12 cellular contexts compared by ENCODE assay signal in the genomic region with DNA sequence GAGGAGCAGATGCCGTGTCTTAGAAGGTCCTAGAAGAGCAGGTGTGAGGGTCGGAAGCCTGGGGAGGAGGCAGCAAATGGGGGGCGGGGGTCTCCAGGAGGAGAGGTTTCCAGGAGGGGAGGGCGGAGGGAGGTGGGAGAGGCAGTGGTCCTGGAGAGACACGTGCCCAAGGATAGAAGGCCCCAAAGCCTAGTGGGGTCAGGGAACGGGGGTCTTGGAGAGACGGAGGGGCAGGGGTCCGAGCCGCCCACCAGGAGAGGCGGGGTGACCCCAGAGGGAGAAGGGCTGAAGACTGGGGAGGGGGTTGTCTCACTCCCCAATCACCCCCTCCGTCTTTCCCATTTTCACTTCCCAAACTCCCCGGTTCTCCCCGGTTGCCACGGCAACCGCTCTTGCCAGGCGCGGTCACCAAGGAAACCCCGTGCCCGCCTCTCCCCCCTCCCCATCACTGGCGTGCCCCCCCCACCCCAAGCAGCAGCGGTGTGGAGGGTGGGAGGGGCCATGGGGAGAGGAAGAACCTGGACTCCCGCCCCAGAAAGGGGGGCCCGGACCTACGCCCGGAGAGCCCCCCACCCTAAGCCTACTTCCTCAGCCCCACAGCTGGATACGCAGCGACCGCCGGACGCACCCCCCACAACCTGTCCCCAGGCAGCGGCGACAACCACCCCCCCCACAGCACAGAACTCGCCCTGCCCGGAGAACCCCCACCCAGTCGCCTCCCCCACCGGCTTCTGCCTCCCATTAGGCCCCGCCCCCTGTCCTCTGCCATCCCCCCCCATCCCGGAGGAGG. TPM values are rescaled to one million over a fixed set of nuclear protein-coding genes. Genes with fewer than 3 reads are reported as not detected.
A peak's percentile ranks its signal among the peaks of the same experiment; 100 is the strongest.
DNase-seq lines count a peak whose midpoint lies in the region; ATAC-seq and TF ChIP-seq lines count a peak whose summit lies in the region.
"Had no signal": no experiment of that assay in that cellular context is flagged by ENCODE, and none has a peak within 500 bp of the region (broad histone marks: within the 10 kb centered on the region; RNA-seq: fewer than 3 reads in every experiment).

No MANE protein-coding gene starts in this region.

- H3K27me3 Mint-ChIP-seq in neural crest cell (ENCODE audit: low read depth): peaks cover 14% of the 10 kb centered on the region

- TF ChIP-seq CTCF in coronary artery (IDR thresholded peaks at IDR 0.05): no peak
- TF ChIP-seq CTCF in neural crest cell (conservative IDR thresholded peaks at IDR 0.05): no peak
- TF ChIP-seq CTCF in gastrocnemius medialis (IDR thresholded peaks at IDR 0.05 in 4 of 5, conservative IDR thresholded peaks at IDR 0.05 in 1 of 5): no peak

- H3K9me3 Mint-ChIP-seq in neural crest cell: no peaks in the 10 kb centered on the region

- peaks cover 10% of the 10 kb centered on the region for H3K4me1 ChIP-seq in HUES6 (ENCODE audit: control insufficient read depth, insufficient read depth, low read length)
- peaks cover 0 to 7% of the 10 kb centered on the region in 2 donors for H3K4me1 ChIP-seq in gastrocnemius medialis
- H3K4me1 ChIP-seq: SJSA1 had no signal

- DNase-seq in COLO829 (ENCODE audit: low spot score): peak; percentile 30
- DNase-seq in coronary artery (ENCODE audit: low spot score): no peak
- DNase-seq in neural crest cell (ENCODE audit: low read depth, low spot score): no peak
- DNase-seq in sciatic nerve (ENCODE audit: low spot score): no peak
- DNase-seq in cerebellar nuclear complex (lab: John Stamatoyannopoulos, UW): no peak
- no peak for DNase-seq in gastrocnemius medialis
- DNase-seq: EL; naive thymus-derived CD4-positive, alpha-beta T cell; NCI-H2029 treated with DMSO at 0.1 percent for 48 hours had no signal

- no peaks in the 10 kb centered on the region for H3K9me3 ChIP-seq in HUES6 (ENCODE audit: control insufficient read depth, insufficient read depth, low read depth, low read length)
- no peaks in the 10 kb centered on the region for H3K9me3 ChIP-seq in gastrocnemius medialis
- H3K9me3 ChIP-seq: SJSA1 had no signal

- peaks cover 37% of the 10 kb centered on the region for H3K4me1 Mint-ChIP-seq in neural crest cell

- ATAC-seq in GM21723 (IDR thresholded peaks at IDR 0.05; ENCODE audit: unreplicated experiment): no peak
- no peak for ATAC-seq in sciatic nerve
- ATAC-seq in gastrocnemius medialis: no peak
- ATAC-seq: naive thymus-derived CD4-positive, alpha-beta T cell had no signal

- H3K27me3 ChIP-seq in HUES6 (ENCODE audit: control insufficient read depth, insufficient read depth, low read length): peaks cover 80% of the 10 kb centered on the region
- H3K27me3 ChIP-seq in gastrocnemius medialis: peaks cover 36 to 58% (median 57%) of the 10 kb centered on the region in 3 donors

- H3K36me3 ChIP-seq in HUES6 (ENCODE audit: control insufficient read depth, insufficient read depth, low read length) (no peaks in the 10 kb centered on the region), gastrocnemius medialis (no peaks in the 10 kb centered on the region)
- H3K36me3 ChIP-seq: SJSA1 had no signal

- H3K4me3 ChIP-seq in HUES6 (ENCODE audit: low read depth, low read length) (peak overlapping the region; percentile 53), coronary artery (peak overlapping the region; percentile 54), gastrocnemius medialis (no peak overlapping the region)
- H3K4me3 ChIP-seq: SJSA1 had no signal

- H3K36me3 Mint-ChIP-seq in neural crest cell (ENCODE audit: low read depth): no peaks in the 10 kb centered on the region
- H3K36me3 Mint-ChIP-seq: naive thymus-derived CD4-positive, alpha-beta T cell had no signal

- intact Hi-C loops in sciatic nerve (cut with DNase I) (no loop called here), gastrocnemius medialis (cut with DNase I; ENCODE audit: low total_unique reads) (no loop called here)

- H3K4me3 Mint-ChIP-seq in neural crest cell: peak overlapping the region; percentile 82

- H3K27ac Mint-ChIP-seq in neural crest cell (ENCODE audit: unreplicated experiment): no peak overlapping the region
- H3K27ac Mint-ChIP-seq: naive thymus-derived CD4-positive, alpha-beta T cell had no signal

- H3K27ac ChIP-seq in HUES6 (ENCODE audit: low read depth, low read length) (no peak overlapping the region), coronary artery (no peak overlapping the region), gastrocnemius medialis (no peak overlapping the region)
- H3K27ac ChIP-seq: SJSA1 had no signal

- H3K9ac ChIP-seq in HUES6 (ENCODE audit: low read length): no peak overlapping the region

- no peak for TF ChIP-seq POLR2A in gastrocnemius medialis (IDR thresholded peaks at IDR 0.05)

- in situ Hi-C loops in gastrocnemius medialis (cut with MboI; ENCODE audit: low sequenced_read_pairs in 4 of 4): no loop called here

RNA-seq across cellular contexts. Expression of a gene that starts 1.0 kb away (rescaled TPM):
- total RNA-seq in neural crest cell: 42.5 and 50.2 TPM in 2 replicates
- total RNA-seq in sciatic nerve: 3.5 TPM
- under 1 TPM in 3 of 4 donors, not detected in 1; 0.33 to 0.81 (median 0.34) TPM for total RNA-seq in gastrocnemius medialis
- total RNA-seq: naive thymus-derived CD4-positive, alpha-beta T cell; SJSA1 had no signal

RNA-seq across cellular contexts. Expression of a gene that starts 53.5 kb away (rescaled TPM):
- 1.2 TPM in 1 of 2 replicates, not detected in the other for total RNA-seq in neural crest cell
- not detected for total RNA-seq in sciatic nerve
- not detected for total RNA-seq in gastrocnemius medialis
- total RNA-seq: naive thymus-derived CD4-positive, alpha-beta T cell; SJSA1 had no signal

RNA-seq across cellular contexts. Expression of a gene that starts 56.3 kb away (rescaled TPM):
- 10.9 and 13.5 TPM in 2 replicates for total RNA-seq in neural crest cell
- 33.6 TPM for total RNA-seq in sciatic nerve
- 10 to 100 TPM; 22.1 to 36.9 (median 27.8) TPM for total RNA-seq in gastrocnemius medialis

Comparison
In these comparisons a context has a peak if more than half of its experiments do, and no peak if none do; other contexts are left out.
1. H3K4me3 ChIP-seq: peak in HUES6 (single experiment) and coronary artery (single experiment); none in gastrocnemius medialis (0 of 4).